9 cellular contexts compared by ENCODE assay signal in the genomic region with DNA sequence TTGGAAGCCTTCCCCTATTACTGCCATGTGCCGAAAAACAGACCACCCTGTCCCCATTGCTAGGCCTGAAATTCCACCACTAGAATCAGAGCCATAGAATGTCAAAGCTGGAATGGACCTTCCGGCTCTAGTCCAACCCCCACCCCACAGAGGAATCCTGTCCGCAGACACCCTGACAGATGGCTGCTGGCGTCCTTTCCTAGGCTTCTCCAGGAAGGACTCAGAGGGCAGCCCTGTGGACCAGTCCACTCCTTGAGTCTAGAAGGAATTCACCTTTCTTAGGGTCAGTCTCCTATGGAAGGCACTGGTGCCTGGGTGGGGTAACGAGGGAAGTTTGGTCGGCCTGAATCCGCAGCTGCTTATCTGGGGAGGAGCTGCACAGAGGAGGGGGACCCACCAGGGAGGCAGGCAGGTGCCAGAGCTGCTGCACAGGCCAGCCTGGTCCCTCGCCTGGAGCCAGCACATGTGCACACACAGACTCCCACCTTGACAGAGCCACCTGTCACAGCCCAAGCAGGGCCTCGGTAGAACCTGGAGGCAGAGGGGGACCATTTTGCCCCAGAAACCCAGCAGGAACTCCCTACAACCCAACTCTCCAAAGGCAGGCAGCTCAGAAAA. TPM values are rescaled to one million over a fixed set of nuclear protein-coding genes. Genes with fewer than 3 reads are reported as not detected.
DNase-seq lines count a peak whose midpoint lies in the region; ATAC-seq and TF ChIP-seq lines count a peak whose summit lies in the region.
"Had no signal": no experiment of that assay in that cellular context is flagged by ENCODE, and none has a peak within 500 bp of the region (broad histone marks: within the 10 kb centered on the region; RNA-seq: fewer than 3 reads in every experiment).

No MANE protein-coding gene starts in this region.

- H3K36me3 Mint-ChIP-seq in T-helper 2 cell treated with Interferon-gamma antibody and Interleukin-4, amounts not matched to agents 5 μg/mL and 100 μg/mL, for 36 hours (ENCODE audit: low read depth): peaks cover 6% of the 10 kb centered on the region
- H3K36me3 Mint-ChIP-seq in activated T-helper 2 cell treated with anti-CD3 and anti-CD28 coated beads, Interferon-gamma antibody, Interleukin-2, Interleukin-4, amounts not matched to agents 10 μg/mL and 5 μg/mL and 100 μg/mL, durations not matched to agents 14 hours and 24 hours and 36 hours (ENCODE audit: low read depth): peaks cover 21% of the 10 kb centered on the region
- peaks cover 0 to 8% of the 10 kb centered on the region in 2 donors for H3K36me3 Mint-ChIP-seq in stimulated activated naive B cell treated with anti-CD40 and anti-IgM and Interleukin-4, amounts not matched to agents 10 μg/mL and 1 μg/mL and 100 μg/mL, for 72 hours

- H3K4me1 ChIP-seq in hepatocyte (ENCODE audit: insufficient read depth): peaks cover 26% of the 10 kb centered on the region

- peaks cover 38% of the 10 kb centered on the region for H3K4me1 Mint-ChIP-seq in T-helper 2 cell treated with Interferon-gamma antibody and Interleukin-4, amounts not matched to agents 5 μg/mL and 100 μg/mL, for 36 hours (ENCODE audit: low read depth)
- peaks cover 38% of the 10 kb centered on the region for H3K4me1 Mint-ChIP-seq in activated T-helper 2 cell treated with anti-CD3 and anti-CD28 coated beads, Interferon-gamma antibody, Interleukin-2, Interleukin-4, amounts not matched to agents 10 μg/mL and 5 μg/mL and 100 μg/mL, durations not matched to agents 14 hours and 24 hours and 36 hours (ENCODE audit: low read depth)
- H3K4me1 Mint-ChIP-seq in stimulated activated naive B cell treated with anti-CD40 and anti-IgM and Interleukin-4, amounts not matched to agents 10 μg/mL and 1 μg/mL and 100 μg/mL, for 72 hours: peaks cover 36 to 60% of the 10 kb centered on the region in 2 donors

- H3K36me3 ChIP-seq in hepatocyte (replicated peaks; ENCODE audit: insufficient read depth, low read depth): no peaks in the 10 kb centered on the region
- H3K36me3 ChIP-seq: suprapubic skin had no signal

- H3K27me3 ChIP-seq in hepatocyte: no peaks in the 10 kb centered on the region
- H3K27me3 ChIP-seq: suprapubic skin had no signal

- H4K20me1 ChIP-seq in hepatocyte (ENCODE audit: insufficient read depth, poor library complexity, severe bottlenecking): peaks cover 59% of the 10 kb centered on the region

- no peak for ATAC-seq in stimulated activated naive B cell treated with anti-CD40 and anti-IgM and Interleukin-4, amounts not matched to agents 10 μg/mL and 1 μg/mL and 100 μg/mL, for 72 hours (replicated peaks)
- ATAC-seq in GM18870 (IDR thresholded peaks at IDR 0.05; ENCODE audit: unreplicated experiment) (no peak), GM21723 (IDR thresholded peaks at IDR 0.05; ENCODE audit: unreplicated experiment) (no peak)

- no peaks in the 10 kb centered on the region for H3K9me2 ChIP-seq in hepatocyte (replicated peaks; ENCODE audit: insufficient read depth)

- H3K27ac ChIP-seq in hepatocyte: no peak overlapping the region

- H3K9me3 Mint-ChIP-seq in T-helper 2 cell treated with Interferon-gamma antibody and Interleukin-4, amounts not matched to agents 5 μg/mL and 100 μg/mL, for 36 hours: no peaks in the 10 kb centered on the region
- no peaks in the 10 kb centered on the region for H3K9me3 Mint-ChIP-seq in activated T-helper 2 cell treated with anti-CD3 and anti-CD28 coated beads, Interferon-gamma antibody, Interleukin-2, Interleukin-4, amounts not matched to agents 10 μg/mL and 5 μg/mL and 100 μg/mL, durations not matched to agents 14 hours and 24 hours and 36 hours
- no peaks in the 10 kb centered on the region for H3K9me3 Mint-ChIP-seq in stimulated activated naive B cell treated with anti-CD40 and anti-IgM and Interleukin-4, amounts not matched to agents 10 μg/mL and 1 μg/mL and 100 μg/mL, for 72 hours

- H3K27ac Mint-ChIP-seq in T-helper 2 cell treated with Interferon-gamma antibody and Interleukin-4, amounts not matched to agents 5 μg/mL and 100 μg/mL, for 36 hours: peak overlapping the region; percentile 26
- no peak overlapping the region for H3K27ac Mint-ChIP-seq in activated T-helper 2 cell treated with anti-CD3 and anti-CD28 coated beads, Interferon-gamma antibody, Interleukin-2, Interleukin-4, amounts not matched to agents 10 μg/mL and 5 μg/mL and 100 μg/mL, durations not matched to agents 14 hours and 24 hours and 36 hours
- no peak overlapping the region for H3K27ac Mint-ChIP-seq in stimulated activated naive B cell treated with anti-CD40 and anti-IgM and Interleukin-4, amounts not matched to agents 10 μg/mL and 1 μg/mL and 100 μg/mL, for 72 hours

- no peak for DNase-seq in T-helper 2 cell treated with Interferon-gamma antibody and Interleukin-4, amounts not matched to agents 5 μg/mL and 100 μg/mL, for 36 hours (ENCODE audit: low spot score)
- DNase-seq in T-helper 2 cell: no peak
- no peak for DNase-seq in activated T-helper 2 cell treated with anti-CD3 and anti-CD28 coated beads, Interferon-gamma antibody, Interleukin-2, Interleukin-4, amounts not matched to agents 10 μg/mL and 5 μg/mL and 100 μg/mL, durations not matched to agents 14 hours and 24 hours and 36 hours (ENCODE audit: low spot score)
- DNase-seq in hepatocyte (ENCODE audit: low spot score): no peak
- DNase-seq in stimulated activated naive B cell treated with anti-CD40 and anti-IgM and Interleukin-4, amounts not matched to agents 10 μg/mL and 1 μg/mL and 100 μg/mL, for 72 hours: no peak
- no peak for DNase-seq in GOT3 (lab: John Stamatoyannopoulos, UW)

- peaks cover 82% of the 10 kb centered on the region for H3K79me2 ChIP-seq in hepatocyte

- WGBS in hepatocyte (ENCODE audit: low lambda C conversion rate, missing lambda C conversion rate): 65% methylated on average over 9 of the region's 9 CpGs

- no peak for TF ChIP-seq CTCF in hepatocyte (IDR thresholded peaks at IDR 0.05; ENCODE audit: poor library complexity)

- H3K27me3 Mint-ChIP-seq in T-helper 2 cell treated with Interferon-gamma antibody and Interleukin-4, amounts not matched to agents 5 μg/mL and 100 μg/mL, for 36 hours (ENCODE audit: low read depth): no peaks in the 10 kb centered on the region
- H3K27me3 Mint-ChIP-seq in activated T-helper 2 cell treated with anti-CD3 and anti-CD28 coated beads, Interferon-gamma antibody, Interleukin-2, Interleukin-4, amounts not matched to agents 10 μg/mL and 5 μg/mL and 100 μg/mL, durations not matched to agents 14 hours and 24 hours and 36 hours (ENCODE audit: low read depth): no peaks in the 10 kb centered on the region
- peaks cover 0 to 3% of the 10 kb centered on the region in 2 donors for H3K27me3 Mint-ChIP-seq in stimulated activated naive B cell treated with anti-CD40 and anti-IgM and Interleukin-4, amounts not matched to agents 10 μg/mL and 1 μg/mL and 100 μg/mL, for 72 hours

- H3K4me3 Mint-ChIP-seq in T-helper 2 cell treated with Interferon-gamma antibody and Interleukin-4, amounts not matched to agents 5 μg/mL and 100 μg/mL, for 36 hours: peak overlapping the region; percentile 73
- peak overlapping the region; percentile 72 for H3K4me3 Mint-ChIP-seq in activated T-helper 2 cell treated with anti-CD3 and anti-CD28 coated beads, Interferon-gamma antibody, Interleukin-2, Interleukin-4, amounts not matched to agents 10 μg/mL and 5 μg/mL and 100 μg/mL, durations not matched to agents 14 hours and 24 hours and 36 hours (ENCODE audit: low read depth)
- peak overlapping the region; percentile 71 to 81 for H3K4me3 Mint-ChIP-seq in stimulated activated naive B cell treated with anti-CD40 and anti-IgM and Interleukin-4, amounts not matched to agents 10 μg/mL and 1 μg/mL and 100 μg/mL, for 72 hours

- peak overlapping the region; percentile 96 for H3K4me2 ChIP-seq in hepatocyte

- intact Hi-C loops in activated T-helper 2 cell treated with anti-CD3 and anti-CD28 coated beads, Interferon-gamma antibody, Interleukin-2, Interleukin-4, amounts not matched to agents 10 μg/mL and 5 μg/mL and 100 μg/mL, durations not matched to agents 14 hours and 24 hours and 36 hours (cut with micrococcal nuclease): no loop called here

- no peak overlapping the region for H3K4me3 ChIP-seq in hepatocyte

- no peaks in the 10 kb centered on the region for H3K9me3 ChIP-seq in hepatocyte (ENCODE audit: low read depth)
- H3K9me3 ChIP-seq: suprapubic skin had no signal

- H2AFZ ChIP-seq in hepatocyte: no peak overlapping the region

RNA-seq across cellular contexts. Expression of gene DNMT3A, which starts 2.5 kb away (rescaled TPM):
- 86.8 and 91.3 TPM in 2 replicates for total RNA-seq in activated T-helper 2 cell treated with anti-CD3 and anti-CD28 coated beads, Interferon-gamma antibody, Interleukin-2, Interleukin-4, amounts not matched to agents 10 μg/mL and 5 μg/mL and 100 μg/mL, durations not matched to agents 14 hours and 24 hours and 36 hours
- 43.8 and 49.5 TPM in 2 replicates for total RNA-seq in hepatocyte
- 27.9 and 28.3 TPM in 2 replicates for polyA plus RNA-seq in hepatocyte
